Comparison of ENCODE assay signal across 15 cellular contexts in genomic region chr3:12885585-12885934, GRCh38.
"Had no signal": no experiment of that assay in that cellular context is flagged by ENCODE, and none has a peak within 500 bp of the region (broad histone marks: within the 10 kb centered on the region; RNA-seq: fewer than 3 reads in every experiment).

No MANE protein-coding gene starts in this region.

- H3K36me3 ChIP-seq: cardiac muscle cell, esophagus squamous epithelium had no signal

- ATAC-seq: left cardiac atrium, sciatic nerve, WTC11 had no signal

- H3K27ac ChIP-seq: cardiac muscle cell, esophagus squamous epithelium had no signal

- H3K36me3 Mint-ChIP-seq: immature natural killer cell, WTC11 had no signal

- H3K4me3 Mint-ChIP-seq: nephron progenitor cell, WTC11 had no signal

- H3K27ac Mint-ChIP-seq: nephron progenitor cell, WTC11 had no signal

- DNase-seq: activated gamma-delta T cell; activated T-cell treated with anti-CD3 and anti-CD28 coated beads, Interleukin-2, amount 50 U/mL, for 1 hour; esophagus squamous epithelium; foreskin fibroblast; glutamatergic neuron; left cardiac atrium; nephron progenitor cell; trophoblast cell had no signal

- FAIRE-seq: colon had no signal

- H3K4me1 ChIP-seq: esophagus squamous epithelium had no signal

- H3K4me3 ChIP-seq: cardiac muscle cell, esophagus squamous epithelium, lung had no signal

- H3K9me3 Mint-ChIP-seq: activated CD4-positive, alpha-beta T cell treated with anti-CD3 and anti-CD28 coated beads, Interleukin-2, amount 10 ng/mL, durations not matched to agents 7 days and 5 days; immature natural killer cell; nephron progenitor cell had no signal

- H3K9me3 ChIP-seq: esophagus squamous epithelium had no signal
